Comparison of ENCODE assay signal across 11 cellular contexts in genomic region chr6:14396826-14397517, GRCh38.
DNase-seq lines count a peak whose midpoint lies in the region; ATAC-seq and TF ChIP-seq lines count a peak whose summit lies in the region.
"Had no signal": no experiment of that assay in that cellular context is flagged by ENCODE, and none has a peak within 500 bp of the region (broad histone marks: within the 10 kb centered on the region; RNA-seq: fewer than 3 reads in every experiment).

No MANE protein-coding gene starts in this region.

- H3K27ac ChIP-seq in GM23338 (ENCODE audit: low read depth), result no peak overlapping the region
- H3K27ac ChIP-seq: adrenal gland, SJSA1 had no signal

- no peak overlapping the region for H2AFZ ChIP-seq in GM23338

- 0 out of 2 replicates have a peak overlapping the region, but pooled peaks have one; percentile 64 for H3K27ac Mint-ChIP-seq in GM23338
- H3K27ac Mint-ChIP-seq in activated T-helper 17 cell treated with anti-CD3 and anti-CD28 coated beads, Interleukin-2, amount 50 U/mL, for 72 hours, result no peak overlapping the region

- TF ChIP-seq CTCF in AG09319 (IDR thresholded peaks at IDR 0.05; ENCODE audit: low read depth, low read length) (peak; percentile 37), GM23338 (conservative IDR thresholded peaks at IDR 0.05; ENCODE audit: low read depth in 2 of 2) (peak; percentile 95 to 99)

- H3K4me2 ChIP-seq in GM23338, result peak overlapping the region; percentile 19; the same call in 1 of the 2 replicates

- no peak overlapping the region for H3K4me3 Mint-ChIP-seq in GM23338
- no peak overlapping the region for H3K4me3 Mint-ChIP-seq in activated T-helper 17 cell treated with anti-CD3 and anti-CD28 coated beads, Interleukin-2, amount 50 U/mL, for 72 hours

- H3K4me3 ChIP-seq in GM23338, result no peak overlapping the region
- H3K4me3 ChIP-seq: adrenal gland, lung, SJSA1 had no signal

- peak; percentile 99 for ATAC-seq in GM23338
- peak; percentile 42 for ATAC-seq in activated T-helper 17 cell treated with anti-CD3 and anti-CD28 coated beads, Interleukin-2, amount 50 U/mL, for 72 hours (replicated peaks)

- peaks cover 9% of the 10 kb centered on the region for H3K4me1 Mint-ChIP-seq in GM23338
- H3K4me1 Mint-ChIP-seq in activated T-helper 17 cell treated with anti-CD3 and anti-CD28 coated beads, Interleukin-2, amount 50 U/mL, for 72 hours, result no peaks in the 10 kb centered on the region

- peaks cover 20% of the 10 kb centered on the region; the same call in 1 of the 2 replicates for H3K36me3 ChIP-seq in GM23338 (ENCODE audit: insufficient read depth)
- H3K36me3 ChIP-seq: adrenal gland, SJSA1 had no signal

- peaks cover 10% of the 10 kb centered on the region for H3K4me1 ChIP-seq in GM23338 (ENCODE audit: insufficient read depth)
- H3K4me1 ChIP-seq: adrenal gland, SJSA1 had no signal

- no peaks in the 10 kb centered on the region for H3K27me3 ChIP-seq in GM23338 (ENCODE audit: insufficient read depth)
- H3K27me3 ChIP-seq: adrenal gland, SJSA1 had no signal

- DNase-seq in AG09319 (ENCODE audit: extremely low read depth, low read depth) (no peak), GM23338 (ENCODE audit: low spot score) (peak; percentile 94), left kidney (ENCODE audit: low read depth, low spot score) (peak; percentile 54), globus pallidus (ENCODE audit: low spot score) (no peak), ureter (ENCODE audit: low spot score) (no peak), SHP77 (lab: John Stamatoyannopoulos, UW) (no peak), NCI-H2029 treated with DMSO at 0.1 percent for 48 hours (lab: John Stamatoyannopoulos, UW) (no peak)

- H3K79me2 ChIP-seq in GM23338 (replicated peaks; ENCODE audit: insufficient read depth), result no peaks in the 10 kb centered on the region

- H4K20me1 ChIP-seq in GM23338 (replicated peaks; ENCODE audit: insufficient read depth), result no peaks in the 10 kb centered on the region

- H3F3A ChIP-seq in GM23338 (replicated peaks; ENCODE audit: low read depth), result no peaks in the 10 kb centered on the region

- H3K9me2 ChIP-seq in GM23338 (ENCODE audit: insufficient read depth), result peaks cover 3% of the 10 kb centered on the region; the same call in 1 of the 2 replicates

- peaks cover 44% of the 10 kb centered on the region for H3K9me3 Mint-ChIP-seq in GM23338
- H3K9me3 Mint-ChIP-seq in activated T-helper 17 cell treated with anti-CD3 and anti-CD28 coated beads, Interleukin-2, amount 50 U/mL, for 72 hours, result no peaks in the 10 kb centered on the region

- peaks cover 39% of the 10 kb centered on the region for H3K36me3 Mint-ChIP-seq in GM23338 (ENCODE audit: low read depth)
- H3K36me3 Mint-ChIP-seq in activated T-helper 17 cell treated with anti-CD3 and anti-CD28 coated beads, Interleukin-2, amount 50 U/mL, for 72 hours (ENCODE audit: low read depth), result no peaks in the 10 kb centered on the region

- peaks cover 11% of the 10 kb centered on the region for H3K27me3 Mint-ChIP-seq in GM23338 (ENCODE audit: insufficient read depth, low read depth, poor library complexity)
- no peaks in the 10 kb centered on the region for H3K27me3 Mint-ChIP-seq in activated T-helper 17 cell treated with anti-CD3 and anti-CD28 coated beads, Interleukin-2, amount 50 U/mL, for 72 hours

TF ChIP-seq in GM23338, 12 proteins besides CTCF, POLR2A, EP300 and RAD21:
- TF ChIP-seq STAT1 (IDR thresholded peaks at IDR 0.05; ENCODE audit: unreplicated experiment) (no peak), ETS1 (IDR thresholded peaks at IDR 0.05) (peak; percentile 55; the same call in 1 of the 2 replicates), NANOG (IDR thresholded peaks at IDR 0.05; ENCODE audit: borderline replicate concordance) (0 out of 2 replicates have a peak, but pooled peaks have one; percentile 38), POLR2AphosphoS5 (IDR thresholded peaks at IDR 0.05; ENCODE audit: low read depth) (no peak), EZH2 (IDR thresholded peaks at IDR 0.05; ENCODE audit: low read depth, unreplicated experiment) (no peak)

Comparison
In these comparisons a context has a peak if more than half of its experiments do, and no peak if none do; other contexts are left out.
1. DNase-seq: peak in GM23338 (single experiment) and left kidney (single experiment); none in AG09319 (single experiment), globus pallidus (single experiment), ureter (single experiment), SHP77 (0 of 2) and NCI-H2029 treated with DMSO at 0.1 percent for 48 hours (single experiment).